ENCODE assay signal across 10 cellular contexts in genomic region chr10:4678023-4678950, GRCh38.
DNase-seq lines count a peak whose midpoint lies in the region; ATAC-seq, FAIRE-seq and TF ChIP-seq lines count a peak whose summit lies in the region.
"Had no signal": no experiment of that assay in that cellular context is flagged by ENCODE, and none has a peak within 500 bp of the region (broad histone marks: within the 10 kb centered on the region; RNA-seq: fewer than 3 reads in every experiment).

No MANE protein-coding gene starts in this region.

- no peaks in the 10 kb centered on the region for H3K36me3 Mint-ChIP-seq in activated CD4-positive, alpha-beta T cell treated with anti-CD3 and anti-CD28 coated beads for 36 hours (ENCODE audit: low read depth)

- H3K4me1 ChIP-seq in K562 (replicated peaks in 1 of 2; ENCODE audit: control insufficient read depth in 2 of 2, insufficient read depth in 2 of 2, low read length in 2 of 2), result no peaks in the 10 kb centered on the region
- H3K4me1 ChIP-seq in right atrium auricular region, result peaks cover 0 to 8% of the 10 kb centered on the region in 2 donors
- peaks cover 33% of the 10 kb centered on the region for H3K4me1 ChIP-seq in skeletal muscle satellite cell (ENCODE audit: control insufficient read depth, insufficient read depth, low read length)

- no peak for TF ChIP-seq CTCF in K562 (IDR thresholded peaks at IDR 0.05 in 2 of 3, conservative IDR thresholded peaks at IDR 0.05 in 1 of 3; ENCODE audit: insufficient read depth in 2 of 3, low read depth in 1 of 3, low read length in 3 of 3)
- no peak for TF ChIP-seq CTCF in right atrium auricular region (IDR thresholded peaks at IDR 0.05)

- no peaks in the 10 kb centered on the region for H3K9me3 Mint-ChIP-seq in activated CD4-positive, alpha-beta T cell treated with anti-CD3 and anti-CD28 coated beads for 36 hours (ENCODE audit: low read depth)

- H4K20me1 ChIP-seq in K562 (replicated peaks; ENCODE audit: control insufficient read depth, insufficient read depth, low read length), result no peaks in the 10 kb centered on the region

- H3K9me1 ChIP-seq in K562 (ENCODE audit: control insufficient read depth, insufficient read depth, low read length), result no peaks in the 10 kb centered on the region

- H3K4me1 Mint-ChIP-seq in activated CD4-positive, alpha-beta T cell treated with anti-CD3 and anti-CD28 coated beads for 36 hours, result no peaks in the 10 kb centered on the region

- FAIRE-seq in K562 (lab: Jason Lieb, UNC), result peak; percentile 57

- no peak for TF ChIP-seq RAD21 in K562 (CRISPR knock-in tag; conservative IDR thresholded peaks at IDR 0.05 in 1 of 2, IDR thresholded peaks at IDR 0.05 in 1 of 2)

- no peak overlapping the region for H3K4me3 Mint-ChIP-seq in activated CD4-positive, alpha-beta T cell treated with anti-CD3 and anti-CD28 coated beads for 36 hours

- H3K4me3 ChIP-seq in K562, result no peak overlapping the region
- no peak overlapping the region for H3K4me3 ChIP-seq in right atrium auricular region
- peak overlapping the region; percentile 61 for H3K4me3 ChIP-seq in skeletal muscle satellite cell (ENCODE audit: low read length)

- H3K79me2 ChIP-seq in K562 (ENCODE audit: control insufficient read depth, insufficient read depth, low read length), result no peaks in the 10 kb centered on the region

- H2AFZ ChIP-seq in K562 (ENCODE audit: low read depth, low read length), result no peak overlapping the region

- H3K27me3 Mint-ChIP-seq in activated CD4-positive, alpha-beta T cell treated with anti-CD3 and anti-CD28 coated beads for 36 hours, result peaks cover 18% of the 10 kb centered on the region

- peaks cover 0 to 4% of the 10 kb centered on the region in 2 experiments; a peak in 2 of 5 replicates for H3K27me3 ChIP-seq in K562 (ENCODE audit: control insufficient read depth in 2 of 2, insufficient read depth in 2 of 2, low read length in 2 of 2)
- H3K27me3 ChIP-seq in right atrium auricular region, result no peaks in the 10 kb centered on the region
- no peaks in the 10 kb centered on the region for H3K27me3 ChIP-seq in skeletal muscle satellite cell (ENCODE audit: control insufficient read depth, insufficient read depth, low read length)

- TF ChIP-seq EP300 in K562 (IDR thresholded peaks at IDR 0.05; ENCODE audit: low read length), result no peak

- CTCF ChIA-PET in K562 (lab: Yijun Ruan, JAX; ENCODE audit: low intra/inter-chr PET ratio), result no interaction called here
- CTCF ChIA-PET in activated CD4-positive, alpha-beta T cell treated with anti-CD3 and anti-CD28 coated beads for 36 hours (lab: Charles Lee), result no interaction called here

- H3K27ac ChIP-seq in K562 (ENCODE audit: extremely low read depth, low read depth, low read length) (no peak overlapping the region), right atrium auricular region (peak overlapping the region; percentile 19 to 65)

- peak; percentile 56 for DNase-seq in H4 (ENCODE audit: low spot score)
- no peak for DNase-seq in K562 (ENCODE audit: extremely low read depth in 1 of 4, low spot score in 3 of 4)
- no peak for DNase-seq in right atrium auricular region (ENCODE audit: low spot score)
- no peak for DNase-seq in central memory CD4-positive, alpha-beta T cell
- no peak for DNase-seq in activated CD4-positive, alpha-beta T cell treated with anti-CD3 and anti-CD28 coated beads for 36 hours
- DNase-seq in activated CD4-positive, alpha-beta T cell treated with anti-CD3 and anti-CD28 coated beads for 4 hours, result no peak
- DNase-seq: activated gamma-delta T cell, NCI-H748 treated with DMSO at 0.1 percent for 48 hours had no signal

- POLR2A ChIA-PET in K562 (lab: Yijun Ruan, JAX), result no interaction called here
- POLR2A ChIA-PET in activated CD4-positive, alpha-beta T cell treated with anti-CD3 and anti-CD28 coated beads for 36 hours (lab: Charles Lee), result interaction anchor here (0.6 kb wide), 1 partner anchor 9 kb away, joined by 3 read pairs; no protein-coding TSS in a partner anchor

- intact Hi-C loops in K562 (cut with micrococcal nuclease), result no loop called here
- intact Hi-C loops in activated CD4-positive, alpha-beta T cell treated with anti-CD3 and anti-CD28 coated beads for 36 hours (cut with DNase I, micrococcal nuclease), result no loop called here

- no peak overlapping the region for H3K27ac Mint-ChIP-seq in activated CD4-positive, alpha-beta T cell treated with anti-CD3 and anti-CD28 coated beads for 36 hours

- no peak for ATAC-seq in K562
- ATAC-seq in activated CD4-positive, alpha-beta T cell treated with anti-CD3 and anti-CD28 coated beads for 36 hours, result no peak
- ATAC-seq in HG02885 (IDR thresholded peaks at IDR 0.05; ENCODE audit: poor library complexity, unreplicated experiment), result no peak

- H3K4me2 ChIP-seq in K562 (ENCODE audit: insufficient read depth, low read length), result no peak overlapping the region
- H3K4me2 ChIP-seq in skeletal muscle satellite cell (ENCODE audit: low read length), result peak overlapping the region; percentile 80

- H3K9me3 ChIP-seq in K562 (replicated peaks; ENCODE audit: control insufficient read depth, insufficient read depth, low read depth, low read length), result no peaks in the 10 kb centered on the region
- H3K9me3 ChIP-seq in right atrium auricular region, result no peaks in the 10 kb centered on the region
- no peaks in the 10 kb centered on the region for H3K9me3 ChIP-seq in skeletal muscle satellite cell (replicated peaks; ENCODE audit: low read length)

- in situ Hi-C loops in K562 (cut with MboI), result no loop called here

- H3K36me3 ChIP-seq in K562 (ENCODE audit: control insufficient read depth, insufficient read depth, low read length) (no peaks in the 10 kb centered on the region), right atrium auricular region (no peaks in the 10 kb centered on the region), skeletal muscle satellite cell (ENCODE audit: insufficient read depth, low read length) (no peaks in the 10 kb centered on the region)

- H3K9ac ChIP-seq in K562 (ENCODE audit: insufficient read depth in 1 of 2, low read depth in 2 of 2, low read length in 2 of 2) (no peak overlapping the region), skeletal muscle satellite cell (ENCODE audit: low read depth, low read length) (peak overlapping the region; percentile 87)

- 3% methylated on average over 11 of the region's 11 CpGs for WGBS in K562 (ENCODE audit: insufficient coverage, low coverage, missing lambda C conversion rate)

- no peak for TF ChIP-seq POLR2A in K562 (conservative IDR thresholded peaks at IDR 0.05)

- BruUV-seq in K562 (replicated peaks; lab: Mats Ljungman, UMichigan), result no TSS peak

TF ChIP-seq in K562, 482 proteins besides CTCF, POLR2A, EP300 and RAD21 (continues in another document):
- TF ChIP-seq, protein P1, sequence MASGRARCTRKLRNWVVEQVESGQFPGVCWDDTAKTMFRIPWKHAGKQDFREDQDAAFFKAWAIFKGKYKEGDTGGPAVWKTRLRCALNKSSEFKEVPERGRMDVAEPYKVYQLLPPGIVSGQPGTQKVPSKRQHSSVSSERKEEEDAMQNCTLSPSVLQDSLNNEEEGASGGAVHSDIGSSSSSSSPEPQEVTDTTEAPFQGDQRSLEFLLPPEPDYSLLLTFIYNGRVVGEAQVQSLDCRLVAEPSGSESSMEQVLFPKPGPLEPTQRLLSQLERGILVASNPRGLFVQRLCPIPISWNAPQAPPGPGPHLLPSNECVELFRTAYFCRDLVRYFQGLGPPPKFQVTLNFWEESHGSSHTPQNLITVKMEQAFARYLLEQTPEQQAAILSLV (tag; IDR thresholded peaks at IDR 0.05), result no peak
- TF ChIP-seq TAL1 (IDR thresholded peaks at IDR 0.05), result no peak
- TF ChIP-seq NCOA1 (IDR thresholded peaks at IDR 0.05; ENCODE audit: low read depth), result no peak
- no peak for TF ChIP-seq SMC3 (conservative IDR thresholded peaks at IDR 0.05; ENCODE audit: insufficient read depth, low read depth, low read length)
- TF ChIP-seq PHTF2 (CRISPR knock-in tag; IDR thresholded peaks at IDR 0.05), result no peak
